In the genomic region with DNA sequence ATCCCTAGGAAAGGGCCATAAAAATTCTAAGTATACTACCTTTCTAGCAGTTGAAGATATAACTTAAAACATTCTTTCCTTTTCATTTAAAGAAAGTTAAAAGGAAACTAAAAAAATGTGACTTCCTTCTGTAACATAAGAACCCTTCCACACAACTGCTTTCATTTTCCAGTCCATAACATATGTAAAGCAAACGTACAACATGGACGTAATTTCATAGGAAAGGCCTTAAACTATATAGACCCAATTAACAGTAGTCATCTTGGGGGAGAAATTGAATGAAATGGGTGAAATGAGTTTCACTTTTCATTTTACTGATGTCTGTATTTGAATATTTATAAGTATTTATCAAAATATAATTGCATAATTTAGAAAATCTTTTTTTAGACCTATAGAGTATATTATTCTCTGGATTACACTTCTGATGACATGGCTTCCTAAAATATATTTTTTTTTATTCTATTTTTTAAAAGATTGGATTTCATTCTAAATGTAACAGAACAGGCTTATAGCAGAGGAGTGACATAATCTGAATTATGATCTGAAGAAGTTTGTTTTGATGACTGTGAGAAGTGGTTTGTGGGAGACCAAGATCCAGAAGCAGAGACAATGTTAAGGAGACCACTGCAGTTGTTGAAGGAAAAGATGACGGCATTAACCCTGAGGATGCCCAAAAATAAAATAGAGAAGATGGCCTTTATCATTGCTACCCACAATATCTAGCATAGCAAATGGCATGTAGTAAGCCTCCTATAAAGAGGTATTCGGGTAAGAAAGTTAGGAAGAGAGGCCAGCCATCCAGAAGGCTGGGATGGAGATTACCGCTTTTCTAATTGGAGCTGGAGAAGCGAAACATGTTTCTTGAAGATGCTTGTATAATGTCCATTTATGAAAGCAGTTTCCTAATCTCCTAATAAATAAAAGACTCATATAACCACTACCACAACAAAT, we compare ENCODE assay signal across 10 cellular contexts.
A peak's percentile ranks its signal among the peaks of the same experiment; 100 is the strongest.
DNase-seq lines count a peak whose midpoint lies in the region; ATAC-seq and TF ChIP-seq lines count a peak whose summit lies in the region.
"Had no signal": no experiment of that assay in that cellular context is flagged by ENCODE, and none has a peak within 500 bp of the region (broad histone marks: within the 10 kb centered on the region; RNA-seq: fewer than 3 reads in every experiment).

No MANE protein-coding gene starts in this region.

- H3K27me3 ChIP-seq in psoas muscle (ENCODE audit: insufficient read depth in 3 of 3, low read length in 2 of 3) (no peaks in the 10 kb centered on the region), tibial nerve (no peaks in the 10 kb centered on the region)

- peak overlapping the region; percentile 77 for H3K27ac Mint-ChIP-seq in activated CD8-positive, alpha-beta memory T cell treated with anti-CD3 and anti-CD28 coated beads, Interleukin-2, amount 10 ng/mL, durations not matched to agents 7 days and 5 days
- H3K27ac Mint-ChIP-seq in activated CD8-positive, alpha-beta T cell treated with anti-CD3 and anti-CD28 coated beads, Interleukin-2, amount 10 ng/mL, durations not matched to agents 7 days and 5 days, result peak overlapping the region; percentile 77
- no peak overlapping the region for H3K27ac Mint-ChIP-seq in stimulated activated naive CD8-positive, alpha-beta T cell treated with anti-CD3 and anti-CD28 coated beads, Interleukin-15, Interleukin-2, amounts not matched to agents 100 ng/mL and 50 ng/mL, for 24 hours
- H3K27ac Mint-ChIP-seq: brain had no signal

- POLR2A ChIA-PET in activated CD8-positive, alpha-beta T cell treated with anti-CD3 and anti-CD28 coated beads, Interleukin-2, amount 10 ng/mL, durations not matched to agents 7 days and 5 days (lab: Charles Lee), result no interaction called here

- H3K4me1 Mint-ChIP-seq in activated CD8-positive, alpha-beta memory T cell treated with anti-CD3 and anti-CD28 coated beads, Interleukin-2, amount 10 ng/mL, durations not matched to agents 7 days and 5 days, result peaks cover 20% of the 10 kb centered on the region
- peaks cover 25% of the 10 kb centered on the region for H3K4me1 Mint-ChIP-seq in activated CD8-positive, alpha-beta T cell treated with anti-CD3 and anti-CD28 coated beads, Interleukin-2, amount 10 ng/mL, durations not matched to agents 7 days and 5 days (ENCODE audit: low read depth)
- H3K4me1 Mint-ChIP-seq in stimulated activated naive CD8-positive, alpha-beta T cell treated with anti-CD3 and anti-CD28 coated beads, Interleukin-15, Interleukin-2, amounts not matched to agents 100 ng/mL and 50 ng/mL, for 24 hours (ENCODE audit: low read depth), result peaks cover 28% of the 10 kb centered on the region
- H3K4me1 Mint-ChIP-seq: brain had no signal

- H3K4me1 ChIP-seq in psoas muscle, result no peaks in the 10 kb centered on the region
- peaks cover 0 to 19% (median 0%) of the 10 kb centered on the region in 4 donors for H3K4me1 ChIP-seq in tibial nerve

- no peak for DNase-seq in activated CD8-positive, alpha-beta memory T cell treated with anti-CD3 and anti-CD28 coated beads, Interleukin-2, amount 10 ng/mL, durations not matched to agents 7 days and 5 days
- no peak for DNase-seq in activated CD8-positive, alpha-beta memory T cell treated with anti-CD3 and anti-CD28 coated beads for 24 hours
- no peak for DNase-seq in activated CD8-positive, alpha-beta T cell treated with anti-CD3 and anti-CD28 coated beads, Interleukin-2, amount 10 ng/mL, durations not matched to agents 7 days and 5 days
- no peak for DNase-seq in NCI-H1417 treated with DMSO at 0.1 percent for 48 hours (lab: John Stamatoyannopoulos, UW)
- DNase-seq in psoas muscle, result no peak
- DNase-seq in tibial nerve (ENCODE audit: low spot score in 2 of 2), result no peak

- peaks cover 7% of the 10 kb centered on the region for H3K9me3 Mint-ChIP-seq in activated CD8-positive, alpha-beta memory T cell treated with anti-CD3 and anti-CD28 coated beads, Interleukin-2, amount 10 ng/mL, durations not matched to agents 7 days and 5 days (ENCODE audit: low read depth)
- peaks cover 11% of the 10 kb centered on the region for H3K9me3 Mint-ChIP-seq in activated CD8-positive, alpha-beta T cell treated with anti-CD3 and anti-CD28 coated beads, Interleukin-2, amount 10 ng/mL, durations not matched to agents 7 days and 5 days (ENCODE audit: insufficient read depth)
- H3K9me3 Mint-ChIP-seq in stimulated activated naive CD8-positive, alpha-beta T cell treated with anti-CD3 and anti-CD28 coated beads, Interleukin-15, Interleukin-2, amounts not matched to agents 100 ng/mL and 50 ng/mL, for 24 hours, result peaks cover 15% of the 10 kb centered on the region

- TF ChIP-seq CTCF in psoas muscle (IDR thresholded peaks at IDR 0.05) (no peak), tibial nerve (IDR thresholded peaks at IDR 0.05) (no peak)

- WGBS in psoas muscle, 3 donors, result 83 to 90% (median 86%) methylated on average over 6 of the region's 6 CpGs
- WGBS in tibial nerve, 2 donors, result 77 to 87% methylated on average over 6 of the region's 6 CpGs

- H3K36me3 ChIP-seq in psoas muscle (ENCODE audit: insufficient read depth in 1 of 2, low read depth in 1 of 2) (no peaks in the 10 kb centered on the region), tibial nerve (no peaks in the 10 kb centered on the region)

- no peak for TF ChIP-seq POLR2A in tibial nerve (IDR thresholded peaks at IDR 0.05)

- intact Hi-C loops in psoas muscle (cut with DNase I), result loop anchor here in 1 of 2 donors (10.0 kb wide), 1 partner anchor 255 kb away; no protein-coding TSS in a partner anchor

- ATAC-seq in activated CD8-positive, alpha-beta memory T cell treated with anti-CD3 and anti-CD28 coated beads, Interleukin-2, amount 10 ng/mL, durations not matched to agents 7 days and 5 days, result peak; percentile 59
- ATAC-seq in HG02970 (IDR thresholded peaks at IDR 0.05; ENCODE audit: low FRiP score, unreplicated experiment), result peak; percentile 67
- ATAC-seq in activated CD8-positive, alpha-beta T cell treated with anti-CD3 and anti-CD28 coated beads, Interleukin-2, amount 10 ng/mL, durations not matched to agents 7 days and 5 days, result peak; percentile 69
- ATAC-seq in psoas muscle, result no peak

- H3K4me3 Mint-ChIP-seq in activated CD8-positive, alpha-beta memory T cell treated with anti-CD3 and anti-CD28 coated beads, Interleukin-2, amount 10 ng/mL, durations not matched to agents 7 days and 5 days, result peak overlapping the region; percentile 72
- H3K4me3 Mint-ChIP-seq in activated CD8-positive, alpha-beta T cell treated with anti-CD3 and anti-CD28 coated beads, Interleukin-2, amount 10 ng/mL, durations not matched to agents 7 days and 5 days, result peak overlapping the region; percentile 61
- H3K4me3 Mint-ChIP-seq in stimulated activated naive CD8-positive, alpha-beta T cell treated with anti-CD3 and anti-CD28 coated beads, Interleukin-15, Interleukin-2, amounts not matched to agents 100 ng/mL and 50 ng/mL, for 24 hours, result peak overlapping the region; percentile 78

- H3K27ac ChIP-seq in psoas muscle (no peak overlapping the region), tibial nerve (no peak overlapping the region)
- H3K27ac ChIP-seq: SK-N-MC had no signal

- peaks cover 13% of the 10 kb centered on the region for H3K36me3 Mint-ChIP-seq in activated CD8-positive, alpha-beta memory T cell treated with anti-CD3 and anti-CD28 coated beads, Interleukin-2, amount 10 ng/mL, durations not matched to agents 7 days and 5 days
- H3K36me3 Mint-ChIP-seq in activated CD8-positive, alpha-beta T cell treated with anti-CD3 and anti-CD28 coated beads, Interleukin-2, amount 10 ng/mL, durations not matched to agents 7 days and 5 days (ENCODE audit: low read depth), result peaks cover 9% of the 10 kb centered on the region
- H3K36me3 Mint-ChIP-seq in stimulated activated naive CD8-positive, alpha-beta T cell treated with anti-CD3 and anti-CD28 coated beads, Interleukin-15, Interleukin-2, amounts not matched to agents 100 ng/mL and 50 ng/mL, for 24 hours (ENCODE audit: low read depth), result peaks cover 12% of the 10 kb centered on the region

- H3K9me3 ChIP-seq in psoas muscle, result no peaks in the 10 kb centered on the region
- no peaks in the 10 kb centered on the region for H3K9me3 ChIP-seq in tibial nerve

- H3K4me3 ChIP-seq in psoas muscle (no peak overlapping the region), tibial nerve (no peak overlapping the region)
- H3K4me3 ChIP-seq: SK-N-MC had no signal

- H3K27me3 Mint-ChIP-seq in activated CD8-positive, alpha-beta memory T cell treated with anti-CD3 and anti-CD28 coated beads, Interleukin-2, amount 10 ng/mL, durations not matched to agents 7 days and 5 days, result peaks cover 4% of the 10 kb centered on the region
- no peaks in the 10 kb centered on the region for H3K27me3 Mint-ChIP-seq in activated CD8-positive, alpha-beta T cell treated with anti-CD3 and anti-CD28 coated beads, Interleukin-2, amount 10 ng/mL, durations not matched to agents 7 days and 5 days (ENCODE audit: low read depth)
- no peaks in the 10 kb centered on the region for H3K27me3 Mint-ChIP-seq in stimulated activated naive CD8-positive, alpha-beta T cell treated with anti-CD3 and anti-CD28 coated beads, Interleukin-15, Interleukin-2, amounts not matched to agents 100 ng/mL and 50 ng/mL, for 24 hours
- H3K27me3 Mint-ChIP-seq: brain had no signal

- no peak for TF ChIP-seq EP300 in tibial nerve (IDR thresholded peaks at IDR 0.05)

- CTCF ChIA-PET in activated CD8-positive, alpha-beta memory T cell treated with anti-CD3 and anti-CD28 coated beads, Interleukin-2, amount 10 ng/mL, durations not matched to agents 7 days and 5 days (lab: Charles Lee), result interaction anchor here (0.9 kb wide), 1 partner anchor 405 kb away, joined by 3 read pairs; no protein-coding TSS in a partner anchor
- CTCF ChIA-PET in activated CD8-positive, alpha-beta T cell treated with anti-CD3 and anti-CD28 coated beads, Interleukin-2, amount 10 ng/mL, durations not matched to agents 7 days and 5 days (lab: Charles Lee), result interaction anchor here (0.7 to 1.1 kb wide), 3 partner anchors 18 to 405 kb away, joined by 3 to 4 read pairs (median 3); no protein-coding TSS in a partner anchor

Comparison
In these comparisons a context has a peak if more than half of its experiments do, and no peak if none do; other contexts are left out.
1. ATAC-seq: peak in activated CD8-positive, alpha-beta memory T cell treated with anti-CD3 and anti-CD28 coated beads, Interleukin-2, amount 10 ng/mL, durations not matched to agents 7 days and 5 days (single experiment), HG02970 (single experiment) and activated CD8-positive, alpha-beta T cell treated with anti-CD3 and anti-CD28 coated beads, Interleukin-2, amount 10 ng/mL, durations not matched to agents 7 days and 5 days (single experiment); none in psoas muscle (0 of 4).
2. Peak in every context shown above with its lines, with median percentiles within 50 percentile points of each other: H3K4me3 Mint-ChIP-seq.